27 cellular contexts compared by ENCODE assay signal in genomic region chr12:109065853-109066193, GRCh38. TPM values are rescaled to one million over a fixed set of nuclear protein-coding genes. Genes with fewer than 3 reads are reported as not detected.
"Had no signal": no experiment of that assay in that cellular context is flagged by ENCODE, and none has a peak within 500 bp of the region (broad histone marks: within the 10 kb centered on the region; RNA-seq: fewer than 3 reads in every experiment).

No MANE protein-coding gene starts in this region.

- H3K27me3 Mint-ChIP-seq: activated CD4-positive, alpha-beta memory T cell treated with anti-CD3 and anti-CD28 coated beads for 36 hours; activated CD4-positive, alpha-beta T cell treated with anti-CD3 and anti-CD28 coated beads, Interleukin-2, amount 10 ng/mL, durations not matched to agents 7 days and 5 days; activated naive CD8-positive, alpha-beta T cell treated with anti-CD3 and anti-CD28 coated beads for 36 hours; T-cell had no signal

- H3K4me3 ChIP-seq: breast epithelium, K562 had no signal

- H3K9me3 ChIP-seq: breast epithelium had no signal

- H3K4me1 Mint-ChIP-seq: activated CD4-positive, alpha-beta T cell treated with anti-CD3 and anti-CD28 coated beads, Interleukin-2, amount 10 ng/mL, durations not matched to agents 7 days and 5 days had no signal

- H3K4me3 Mint-ChIP-seq: activated CD4-positive, alpha-beta memory T cell treated with anti-CD3 and anti-CD28 coated beads for 36 hours; activated CD4-positive, alpha-beta T cell treated with anti-CD3 and anti-CD28 coated beads, Interleukin-2, amount 10 ng/mL, durations not matched to agents 7 days and 5 days; activated naive CD4-positive, alpha-beta T cell treated with anti-CD3 and anti-CD28 coated beads for 36 hours; activated naive CD8-positive, alpha-beta T cell treated with anti-CD3 and anti-CD28 coated beads for 36 hours; activated T-cell treated with anti-CD3 and anti-CD28 coated beads, Interleukin-2, amount 50 U/mL, for 4 hours; T-cell had no signal

- H3K27ac Mint-ChIP-seq: activated CD4-positive, alpha-beta memory T cell treated with anti-CD3 and anti-CD28 coated beads for 36 hours; activated CD4-positive, alpha-beta T cell treated with anti-CD3 and anti-CD28 coated beads, Interleukin-2, amount 10 ng/mL, durations not matched to agents 7 days and 5 days; activated naive CD4-positive, alpha-beta T cell treated with anti-CD3 and anti-CD28 coated beads for 36 hours; activated naive CD8-positive, alpha-beta T cell treated with anti-CD3 and anti-CD28 coated beads for 36 hours; T-cell had no signal

- H3K27me3 ChIP-seq: breast epithelium had no signal

- FAIRE-seq: K562, TTC549 had no signal

- H3K36me3 ChIP-seq: breast epithelium had no signal

- H3K4me1 ChIP-seq: breast epithelium had no signal

- DNase-seq: activated CD4-positive, alpha-beta memory T cell treated with anti-CD3 and anti-CD28 coated beads for 36 hours; activated CD4-positive, alpha-beta T cell treated with anti-CD3 and anti-CD28 coated beads, Interleukin-2, amount 10 ng/mL, durations not matched to agents 7 days and 5 days; activated CD4-positive, CD25-positive, alpha-beta regulatory T cell; activated CD8-positive, alpha-beta memory T cell treated with anti-CD3 and anti-CD28 coated beads for 24 hours; activated effector memory CD4-positive, alpha-beta T cell treated with anti-CD3 and anti-CD28 coated beads, Interleukin-2, amount 50 U/mL, for 16 hours; activated naive CD4-positive, alpha-beta T cell treated with anti-CD3 and anti-CD28 coated beads for 36 hours; activated naive CD8-positive, alpha-beta T cell treated with anti-CD3 and anti-CD28 coated beads for 36 hours; activated T-cell treated with anti-CD3 and anti-CD28 coated beads, Interleukin-2, amount 50 U/mL, for 4 hours; anterior cingulate cortex; Karpas-422; MM.1S; NCI-H1105; NCI-H1436; NCI-H1694 treated with DMSO at 0.1 percent for 48 hours; NCI-H2029 treated with DMSO at 0.1 percent for 48 hours; NCI-H345; NCI-H510A; NCI-H69; PC-3; SHP77 treated with DMSO at 0.1 percent for 48 hours; T-cell; T-helper 2 cell; T1000 had no signal

- ATAC-seq: activated T-cell treated with anti-CD3 and anti-CD28 coated beads, Interleukin-2, amount 50 U/mL, for 4 hours; K562; PC-3; T-cell had no signal

- H3K27ac ChIP-seq: breast epithelium had no signal

- H3K9me3 Mint-ChIP-seq: activated CD4-positive, alpha-beta memory T cell treated with anti-CD3 and anti-CD28 coated beads for 36 hours; activated CD4-positive, alpha-beta T cell treated with anti-CD3 and anti-CD28 coated beads, Interleukin-2, amount 10 ng/mL, durations not matched to agents 7 days and 5 days; activated naive CD4-positive, alpha-beta T cell treated with anti-CD3 and anti-CD28 coated beads for 36 hours; activated naive CD8-positive, alpha-beta T cell treated with anti-CD3 and anti-CD28 coated beads for 36 hours; activated T-cell treated with anti-CD3 and anti-CD28 coated beads, Interleukin-2, amount 50 U/mL, for 4 hours; T-cell had no signal

RNA-seq across cellular contexts. Expression of gene SVOP, which starts 45.0 kb away (rescaled TPM):
- total RNA-seq: activated CD4-positive, alpha-beta memory T cell treated with anti-CD3 and anti-CD28 coated beads for 36 hours; activated CD4-positive, alpha-beta T cell treated with anti-CD3 and anti-CD28 coated beads, Interleukin-2, amount 10 ng/mL, durations not matched to agents 7 days and 5 days; activated naive CD4-positive, alpha-beta T cell treated with anti-CD3 and anti-CD28 coated beads for 36 hours; activated naive CD8-positive, alpha-beta T cell treated with anti-CD3 and anti-CD28 coated beads for 36 hours; activated T-cell treated with anti-CD3 and anti-CD28 coated beads, Interleukin-2, amount 50 U/mL, for 4 hours; breast epithelium; PC-3; SK-MEL-5; T-cell had no signal
